In the genomic region with DNA sequence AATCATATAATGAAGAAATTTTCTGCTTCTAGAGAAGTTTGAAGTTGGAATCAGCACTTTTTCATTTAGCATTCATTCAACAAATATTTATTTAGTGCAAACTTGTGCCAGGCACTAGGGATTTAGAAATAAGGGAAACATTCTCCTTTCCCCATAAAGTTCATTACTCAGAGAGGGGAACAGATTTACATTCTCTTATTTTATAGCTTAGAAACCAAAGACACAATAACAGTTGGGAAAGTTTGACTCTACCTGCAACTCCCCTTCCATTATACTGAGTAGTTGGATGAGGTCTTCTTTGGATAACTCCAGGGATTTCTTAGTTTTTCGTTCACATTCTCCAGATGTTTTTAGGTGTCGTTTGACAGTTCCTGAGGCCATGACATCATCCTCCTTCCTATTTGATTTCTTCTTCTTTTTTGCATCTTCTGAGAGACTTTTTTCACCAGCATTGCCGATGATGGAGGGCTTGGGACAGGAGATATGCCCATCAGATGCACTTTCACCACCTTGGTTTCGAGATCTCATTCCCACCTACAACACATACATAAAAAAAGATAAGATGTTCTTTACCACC, we compare ENCODE assay signal across 2 cellular contexts.
TF ChIP-seq lines count a peak whose summit lies in the region.

No MANE protein-coding gene starts in this region.

TF ChIP-seq in IMR-90, 13 proteins besides CTCF, POLR2A, EP300 and RAD21:
- TF ChIP-seq BHLHE40 (IDR thresholded peaks at IDR 0.05; ENCODE audit: low read depth, low read length): no peak
- TF ChIP-seq, protein P1, sequence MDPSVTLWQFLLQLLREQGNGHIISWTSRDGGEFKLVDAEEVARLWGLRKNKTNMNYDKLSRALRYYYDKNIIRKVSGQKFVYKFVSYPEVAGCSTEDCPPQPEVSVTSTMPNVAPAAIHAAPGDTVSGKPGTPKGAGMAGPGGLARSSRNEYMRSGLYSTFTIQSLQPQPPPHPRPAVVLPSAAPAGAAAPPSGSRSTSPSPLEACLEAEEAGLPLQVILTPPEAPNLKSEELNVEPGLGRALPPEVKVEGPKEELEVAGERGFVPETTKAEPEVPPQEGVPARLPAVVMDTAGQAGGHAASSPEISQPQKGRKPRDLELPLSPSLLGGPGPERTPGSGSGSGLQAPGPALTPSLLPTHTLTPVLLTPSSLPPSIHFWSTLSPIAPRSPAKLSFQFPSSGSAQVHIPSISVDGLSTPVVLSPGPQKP (IDR thresholded peaks at IDR 0.05; ENCODE audit: borderline replicate concordance, low read depth, low read length): no peak
- TF ChIP-seq SMC3 (IDR thresholded peaks at IDR 0.05; ENCODE audit: low read depth, low read length): no peak
- TF ChIP-seq, protein P2, sequence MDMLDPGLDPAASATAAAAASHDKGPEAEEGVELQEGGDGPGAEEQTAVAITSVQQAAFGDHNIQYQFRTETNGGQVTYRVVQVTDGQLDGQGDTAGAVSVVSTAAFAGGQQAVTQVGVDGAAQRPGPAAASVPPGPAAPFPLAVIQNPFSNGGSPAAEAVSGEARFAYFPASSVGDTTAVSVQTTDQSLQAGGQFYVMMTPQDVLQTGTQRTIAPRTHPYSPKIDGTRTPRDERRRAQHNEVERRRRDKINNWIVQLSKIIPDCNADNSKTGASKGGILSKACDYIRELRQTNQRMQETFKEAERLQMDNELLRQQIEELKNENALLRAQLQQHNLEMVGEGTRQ (IDR thresholded peaks at IDR 0.05; ENCODE audit: low read depth, low read length): no peak
- TF ChIP-seq RFX5 (IDR thresholded peaks at IDR 0.05; ENCODE audit: low read depth, low read length): no peak
- no peak for TF ChIP-seq CEBPB (IDR thresholded peaks at IDR 0.05; ENCODE audit: low read depth, low read length)
- TF ChIP-seq CHD1 (IDR thresholded peaks at IDR 0.05; ENCODE audit: low read depth, low read length): no peak
- TF ChIP-seq MAFK (IDR thresholded peaks at IDR 0.05; ENCODE audit: low read depth, low read length): no peak
- no peak for TF ChIP-seq FOS (IDR thresholded peaks at IDR 0.05; ENCODE audit: low read depth, low read length)
- TF ChIP-seq NFE2L2 (IDR thresholded peaks at IDR 0.05; ENCODE audit: low read depth, low read length): no peak
- no peak for TF ChIP-seq MAZ (IDR thresholded peaks at IDR 0.05; ENCODE audit: borderline replicate concordance, low read depth, low read length)
- no peak for TF ChIP-seq RCOR1 (IDR thresholded peaks at IDR 0.05; ENCODE audit: insufficient replicate concordance, low read length)
- no peak for TF ChIP-seq MXI1 (IDR thresholded peaks at IDR 0.05; ENCODE audit: borderline replicate concordance, low read depth, low read length)

TF ChIP-seq in endothelial cell of umbilical vein, 7 proteins besides CTCF, POLR2A, EP300 and RAD21:
- TF ChIP-seq GATA2 (IDR thresholded peaks at IDR 0.05; ENCODE audit: insufficient read depth, insufficient read length, low read depth, low read length): no peak
TF ChIP-seq in endothelial cell of umbilical vein: peak in this region for 0.
